18 cellular contexts compared by ENCODE assay signal in genomic region chr6:12969933-12970332, GRCh38.
DNase-seq lines count a peak whose midpoint lies in the region; ATAC-seq and TF ChIP-seq lines count a peak whose summit lies in the region.
"Had no signal": no experiment of that assay in that cellular context is flagged by ENCODE, and none has a peak within 500 bp of the region (broad histone marks: within the 10 kb centered on the region; RNA-seq: fewer than 3 reads in every experiment).

No MANE protein-coding gene starts in this region.

- no peak for TF ChIP-seq CTCF in BJ (IDR thresholded peaks at IDR 0.05; ENCODE audit: insufficient read depth, low read depth, low read length)
- no peak for TF ChIP-seq CTCF in fibroblast of mammary gland (conservative IDR thresholded peaks at IDR 0.05; ENCODE audit: control insufficient read depth, insufficient read depth, low read depth, low read length)
- no peak for TF ChIP-seq CTCF in GM20000 (IDR thresholded peaks at IDR 0.05; ENCODE audit: extremely low read depth, missing control alignments)

- H3K27me3 ChIP-seq in BJ (ENCODE audit: control insufficient read depth, insufficient read depth, low read length) = no peaks in the 10 kb centered on the region

- H3K4me3 ChIP-seq in BJ (ENCODE audit: low read depth, low read length) (no peak overlapping the region), fibroblast of mammary gland (ENCODE audit: control insufficient read depth, low read depth, low read length) (no peak overlapping the region)
- H3K4me3 ChIP-seq: GM12878 had no signal

- POLR2A ChIA-PET in BJ (lab: Charles Lee) = no interaction called here

- no peak for ATAC-seq in HG03520 (IDR thresholded peaks at IDR 0.05; ENCODE audit: unreplicated experiment)
- ATAC-seq in esophagus mucosa = no peak
- ATAC-seq: GM12878 had no signal

- no peaks in the 10 kb centered on the region for H3K36me3 ChIP-seq in BJ (ENCODE audit: control insufficient read depth, insufficient read depth, low read length)

- DNase-seq in BJ (ENCODE audit: low read depth) (peak; percentile 68), EH (ENCODE audit: low read depth) (peak; percentile 66), NCI-H1105 treated with DMSO at 0.1 percent for 48 hours (lab: John Stamatoyannopoulos, UW) (peak; percentile 44), fibroblast of mammary gland (ENCODE audit: low read depth) (peak; percentile 41), CD1c-positive myeloid dendritic cell (ENCODE audit: extremely low spot score) (no peak), GM20000 (ENCODE audit: low spot score) (no peak)
- DNase-seq: ACHN; AML-193; MM.1S; NCI-H1092 treated with DMSO at 0.1 percent for 48 hours; NCI-H187; NCI-H2107; NCI-H524; NK-92 treated with Interleukin-12 subunit alpha and Interleukin-12 subunit beta, amount 100 ng/mL, for 24 hours; RPMI8226 had no signal

- CTCF ChIA-PET in BJ (lab: Yijun Ruan, JAX) = interaction anchor here (0.7 kb wide), 1 partner anchor 622 kb away, joined by 3 read pairs; no protein-coding TSS in a partner anchor

Comparison
In these comparisons a context has a peak if more than half of its experiments do, and no peak if none do; other contexts are left out.
1. DNase-seq: peak in BJ (single experiment), EH (single experiment), NCI-H1105 treated with DMSO at 0.1 percent for 48 hours (single experiment) and fibroblast of mammary gland (single experiment); none in CD1c-positive myeloid dendritic cell (single experiment) and GM20000 (single experiment).